ENCODE assay signal across 15 cellular contexts in the genomic region with DNA sequence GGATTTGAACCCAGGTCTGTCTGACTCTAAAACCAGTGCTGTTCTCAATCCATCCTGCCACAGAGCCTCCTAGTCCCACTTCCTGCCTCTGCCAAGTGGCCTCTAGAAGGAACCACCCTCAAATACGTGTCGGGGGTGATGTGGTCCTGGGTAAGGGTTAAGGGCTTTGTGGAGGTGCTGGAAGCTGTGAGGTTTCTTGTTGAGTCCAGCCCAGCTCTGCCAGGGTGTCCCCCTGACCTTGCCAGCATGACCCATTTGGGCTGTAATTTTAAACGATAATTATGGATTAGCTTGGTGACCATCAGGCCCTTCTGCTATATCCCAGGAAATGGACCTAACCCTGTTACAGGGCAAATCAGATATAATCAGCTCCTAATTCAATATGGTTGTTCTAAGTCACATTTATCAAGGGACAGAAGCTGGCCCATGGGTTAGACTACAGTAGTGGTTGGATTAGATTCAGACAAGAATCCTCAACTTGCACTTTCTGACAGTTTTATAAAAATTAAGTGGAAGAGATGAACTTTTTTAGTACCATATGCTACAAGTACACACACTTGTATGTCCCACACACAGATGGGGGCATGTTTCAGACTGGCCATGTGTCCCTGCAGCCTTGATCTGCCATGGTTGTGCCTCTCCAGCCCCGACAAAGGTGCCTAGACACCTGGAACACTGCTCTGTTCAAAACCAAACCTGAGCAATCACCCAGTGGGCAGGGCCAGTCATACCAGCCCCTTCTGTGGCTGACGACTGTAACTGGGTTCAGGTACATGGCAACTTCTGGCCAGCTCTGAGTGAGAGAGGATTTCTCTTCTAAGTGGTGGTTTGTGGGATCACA.
"Had no signal": no experiment of that assay in that cellular context is flagged by ENCODE, and none has a peak within 500 bp of the region (broad histone marks: within the 10 kb centered on the region; RNA-seq: fewer than 3 reads in every experiment).

No MANE protein-coding gene starts in this region.

- H3K36me3 ChIP-seq: heart left ventricle, stomach had no signal

- H3K27me3 ChIP-seq: heart left ventricle had no signal

- H3K27ac Mint-ChIP-seq: memory B cell, natural killer cell, progenitor cell of endocrine pancreas, WTC11 had no signal

- H3K4me1 ChIP-seq: heart left ventricle had no signal

- H3K4me3 ChIP-seq: heart left ventricle, SK-N-MC, stomach had no signal

- H3K9me3 ChIP-seq: heart left ventricle, stomach had no signal

- ATAC-seq: heart left ventricle, left lobe of liver, natural killer cell, right cardiac atrium, WTC11 had no signal

- H3K27ac ChIP-seq: heart left ventricle, SK-N-MC, stomach had no signal

- DNase-seq: activated CD8-positive, alpha-beta memory T cell treated with anti-CD3 and anti-CD28 coated beads, Interleukin-2, amount 50 U/mL, for 48 hours; amygdala; effector memory CD4-positive, alpha-beta T cell; natural killer cell; right cardiac atrium; small intestine; stomach had no signal

- H3K36me3 Mint-ChIP-seq: brain, memory B cell, natural killer cell, WTC11 had no signal

- H3K4me3 Mint-ChIP-seq: brain; central memory CD8-positive, alpha-beta T cell; memory B cell; natural killer cell; WTC11 had no signal

- H3K27me3 Mint-ChIP-seq: central memory CD8-positive, alpha-beta T cell; memory B cell had no signal
